32 cellular contexts compared by ENCODE assay signal in the genomic region with DNA sequence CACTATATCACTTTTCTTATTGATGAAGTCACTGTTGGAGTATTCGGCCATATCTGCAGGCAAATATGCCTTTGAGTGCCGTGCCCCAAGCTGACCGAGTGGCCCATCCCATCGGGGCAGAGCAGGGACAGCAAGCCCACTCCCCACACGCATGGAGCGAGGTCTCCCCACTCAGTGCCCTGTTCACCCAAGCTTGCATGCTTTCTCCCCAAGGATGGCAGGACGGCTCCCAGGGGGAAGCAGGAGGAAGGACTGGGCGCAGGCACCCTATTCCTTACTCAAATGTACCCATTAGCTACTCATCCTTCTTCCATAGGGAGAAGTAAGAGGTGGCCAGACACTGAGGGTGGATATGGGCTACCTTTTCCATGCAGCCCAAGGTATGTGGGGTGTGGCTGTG.
"Had no signal": no experiment of that assay in that cellular context is flagged by ENCODE, and none has a peak within 500 bp of the region (broad histone marks: within the 10 kb centered on the region; RNA-seq: fewer than 3 reads in every experiment).

No MANE protein-coding gene starts in this region.

- H3K9me3 Mint-ChIP-seq: natural killer cell, nephron, type B pancreatic cell had no signal

- H3K4me1 ChIP-seq: neural progenitor cell, parathyroid adenoma, psoas muscle, right lobe of liver, sigmoid colon, suprapubic skin, testis, tibial artery, transverse colon, upper lobe of right lung, uterus had no signal

- H3K4me2 ChIP-seq: neural progenitor cell had no signal

- H3K9ac ChIP-seq: neural progenitor cell, parathyroid adenoma had no signal

- H3K4me3 Mint-ChIP-seq: naive thymus-derived CD4-positive, alpha-beta T cell; natural killer cell; nephron; neural progenitor cell; stimulated activated memory B cell treated with anti-CD40 and anti-IgM and Interleukin-4, amounts not matched to agents 10 μg/mL and 1 μg/mL and 100 μg/mL, for 72 hours; stimulated activated naive CD8-positive, alpha-beta T cell treated with anti-CD3 and anti-CD28 coated beads, Interleukin-15, amount 100 ng/mL, for 72 hours; type B pancreatic cell had no signal

- DNase-seq: naive thymus-derived CD4-positive, alpha-beta T cell; natural killer cell; nucleus accumbens; ovary; posterior cingulate gyrus; psoas muscle; right cardiac atrium; right lobe of liver; sigmoid colon; small intestine; stimulated activated CD4-positive, alpha-beta T cell treated with anti-CD3 and anti-CD28 coated beads, Interleukin-12 subunit alpha, Interleukin-12 subunit beta, amount 100 ng/mL, for 4 hours; stimulated activated CD4-positive, alpha-beta T cell treated with anti-CD3 and anti-CD28 coated beads, Interleukin-1b, Interleukin-23, amount 100 ng/mL, for 48 hours; stimulated activated CD4-positive, alpha-beta T cell treated with anti-CD3 and anti-CD28 coated beads, Interleukin-4, amount 100 ng/mL, for 1 hour; stimulated activated CD4-positive, alpha-beta T cell treated with anti-CD3 and anti-CD28 coated beads, Interleukin-4, amount 100 ng/mL, for 4 hours; stimulated activated CD8-positive, alpha-beta memory T cell treated with anti-CD3 and anti-CD28 coated beads, Interleukin-4, amount 100 ng/mL, for 48 hours; stimulated activated naive CD4-positive, alpha-beta T cell; stimulated activated naive CD8-positive, alpha-beta T cell treated with anti-CD3 and anti-CD28 coated beads, Interleukin-15, amount 100 ng/mL, for 72 hours; stimulated activated naive CD8-positive, alpha-beta T cell treated with anti-CD3 and anti-CD28 coated beads, Interleukin-15, Interleukin-2, amounts not matched to agents 100 U/mL and 50 U/mL, for 24 hours; substantia nigra; testis; tibial artery; transverse colon; upper lobe of right lung; uterus had no signal

- H3K27ac Mint-ChIP-seq: naive thymus-derived CD4-positive, alpha-beta T cell; natural killer cell; nephron; neural progenitor cell; progenitor cell of endocrine pancreas; stimulated activated memory B cell treated with anti-CD40 and anti-IgM and Interleukin-4, amounts not matched to agents 10 μg/mL and 1 μg/mL and 100 μg/mL, for 72 hours; type B pancreatic cell had no signal

- ATAC-seq: naive thymus-derived CD4-positive, alpha-beta T cell; natural killer cell; psoas muscle; right cardiac atrium; stimulated activated memory B cell treated with anti-CD40 and anti-IgM and Interleukin-4, amounts not matched to agents 10 μg/mL and 1 μg/mL and 100 μg/mL, for 72 hours; stimulated activated naive CD8-positive, alpha-beta T cell treated with anti-CD3 and anti-CD28 coated beads, Interleukin-15, amount 100 ng/mL, for 72 hours; stimulated activated naive CD8-positive, alpha-beta T cell treated with anti-CD3 and anti-CD28 coated beads, Interleukin-15, Interleukin-2, amounts not matched to agents 100 U/mL and 50 U/mL, for 24 hours; upper lobe of right lung had no signal

- H3K9me3 ChIP-seq: neutrophil, ovary, psoas muscle, right lobe of liver, sigmoid colon, suprapubic skin, testis, tibial artery, transverse colon, upper lobe of right lung, uterus had no signal

- H2AFZ ChIP-seq: neural progenitor cell, parathyroid adenoma had no signal

- H3K36me3 ChIP-seq: neural progenitor cell, neutrophil, ovary, right lobe of liver, sigmoid colon, suprapubic skin, tibial artery, transverse colon, upper lobe of right lung, uterus had no signal

- H3K27ac ChIP-seq: neural progenitor cell, neutrophil, ovary, parathyroid adenoma, psoas muscle, right lobe of liver, sigmoid colon, suprapubic skin, testis, tibial artery, transverse colon, upper lobe of right lung, uterus had no signal

- H3K27me3 Mint-ChIP-seq: naive thymus-derived CD4-positive, alpha-beta T cell; stimulated activated memory B cell treated with anti-CD40 and anti-IgM and Interleukin-4, amounts not matched to agents 10 μg/mL and 1 μg/mL and 100 μg/mL, for 72 hours had no signal

- H3K27me3 ChIP-seq: neural progenitor cell, neutrophil, ovary, right lobe of liver, sigmoid colon, suprapubic skin, testis, tibial artery, transverse colon, upper lobe of right lung, uterus had no signal

- H3K4me1 Mint-ChIP-seq: naive thymus-derived CD4-positive, alpha-beta T cell; nephron; stimulated activated memory B cell treated with anti-CD40 and anti-IgM and Interleukin-4, amounts not matched to agents 10 μg/mL and 1 μg/mL and 100 μg/mL, for 72 hours; stimulated activated naive CD8-positive, alpha-beta T cell treated with anti-CD3 and anti-CD28 coated beads, Interleukin-15, amount 100 ng/mL, for 72 hours had no signal

- H3K36me3 Mint-ChIP-seq: natural killer cell; neural progenitor cell; stimulated activated memory B cell treated with anti-CD40 and anti-IgM and Interleukin-4, amounts not matched to agents 10 μg/mL and 1 μg/mL and 100 μg/mL, for 72 hours; type B pancreatic cell had no signal

- H3K4me3 ChIP-seq: neural progenitor cell, ovary, psoas muscle, right lobe of liver, sigmoid colon, suprapubic skin, testis, tibial artery, transverse colon, upper lobe of right lung, uterus had no signal
